In genomic region chr15:94576889-94577533, GRCh38 we compare ENCODE assay signal across 9 cellular contexts.
DNase-seq lines count a peak whose midpoint lies in the region; ATAC-seq, FAIRE-seq and TF ChIP-seq lines count a peak whose summit lies in the region.
"Had no signal": no experiment of that assay in that cellular context is flagged by ENCODE, and none has a peak within 500 bp of the region (broad histone marks: within the 10 kb centered on the region; RNA-seq: fewer than 3 reads in every experiment).

No MANE protein-coding gene starts in this region.

- CTCF ChIA-PET in PC-9 (lab: Charles Lee), result no interaction called here

- peak; percentile 55 for FAIRE-seq in bronchial epithelial cell (lab: Jason Lieb, UNC)

- TF ChIP-seq CTCF in PC-9 (conservative IDR thresholded peaks at IDR 0.05), result peak; percentile 60
- TF ChIP-seq CTCF in bronchial epithelial cell (IDR thresholded peaks at IDR 0.05; ENCODE audit: insufficient read depth, low read length, severe bottlenecking), result peak; percentile 86
- peak; percentile 18 to 42 (median 24) for TF ChIP-seq CTCF in nephron (IDR thresholded peaks at IDR 0.05; ENCODE audit: unreplicated experiment in 3 of 3)

- no peak overlapping the region for H2AFZ ChIP-seq in PC-9

- peaks cover 31% of the 10 kb centered on the region for H3K27me3 ChIP-seq in PC-9 (ENCODE audit: insufficient read depth, low read depth)
- H3K27me3 ChIP-seq in bronchial epithelial cell (ENCODE audit: control insufficient read depth, insufficient read depth, low read length), result no peaks in the 10 kb centered on the region

- no peak overlapping the region for H3K27ac ChIP-seq in PC-9

- no peaks in the 10 kb centered on the region for H3K9me3 Mint-ChIP-seq in nephron
- H3K9me3 Mint-ChIP-seq: T-cell had no signal

- no peaks in the 10 kb centered on the region for H3K36me3 Mint-ChIP-seq in nephron (ENCODE audit: low read depth)
- H3K36me3 Mint-ChIP-seq: T-cell had no signal

- DNase-seq in COLO829 (ENCODE audit: low spot score) (peak; percentile 32), PC-9 (peak in 1 of 2 experiments; percentile 8), bronchial epithelial cell (ENCODE audit: low read depth) (peak; percentile 42), cerebellar nuclear complex (lab: John Stamatoyannopoulos, UW) (no peak), NCI-H1092 (lab: John Stamatoyannopoulos, UW) (no peak)

- H3K9me3 ChIP-seq in PC-9 (ENCODE audit: insufficient read depth, low read depth), result no peaks in the 10 kb centered on the region

- no peak overlapping the region for H3K4me2 ChIP-seq in PC-9

- peaks cover 11% of the 10 kb centered on the region for H3K4me1 Mint-ChIP-seq in nephron

- no peaks in the 10 kb centered on the region for H3K4me1 ChIP-seq in PC-9 (replicated peaks; ENCODE audit: insufficient read depth)

- peaks cover 3% of the 10 kb centered on the region for H3K27me3 Mint-ChIP-seq in nephron (ENCODE audit: low read depth)

- H3K36me3 ChIP-seq in PC-9 (ENCODE audit: low read depth) (no peaks in the 10 kb centered on the region), bronchial epithelial cell (ENCODE audit: control insufficient read depth, insufficient read depth, low read length) (no peaks in the 10 kb centered on the region)

- no peaks in the 10 kb centered on the region for H3F3A ChIP-seq in PC-9 (ENCODE audit: insufficient read depth, low read depth)

- no TSS peak for BruUV-seq in PC-9 (replicated peaks; lab: Mats Ljungman, UMichigan)

- H3K4me3 ChIP-seq in PC-9 (no peak overlapping the region), bronchial epithelial cell (ENCODE audit: low read depth, low read length) (no peak overlapping the region)

- intact Hi-C loops in PC-9 (cut with micrococcal nuclease; ENCODE audit: unreplicated experiment), result no loop called here

- POLR2A ChIA-PET in PC-9 (lab: Charles Lee; ENCODE audit: unreplicated experiment), result no interaction called here

- no peak overlapping the region for H3K27ac Mint-ChIP-seq in nephron
- H3K27ac Mint-ChIP-seq: T-cell had no signal

- no peaks in the 10 kb centered on the region for H4K20me1 ChIP-seq in PC-9 (ENCODE audit: insufficient read depth)

- H3K9me2 ChIP-seq in PC-9 (ENCODE audit: insufficient read depth), result no peaks in the 10 kb centered on the region

- no peak overlapping the region for H3K4me3 Mint-ChIP-seq in nephron
- H3K4me3 Mint-ChIP-seq: T-cell had no signal

- peak; percentile 81 for ATAC-seq in GM18867 (IDR thresholded peaks at IDR 0.05; ENCODE audit: unreplicated experiment)
- ATAC-seq in HG03064 (IDR thresholded peaks at IDR 0.05; ENCODE audit: low read depth, unreplicated experiment), result peak; percentile 73
- ATAC-seq: T-cell had no signal

- no peaks in the 10 kb centered on the region for H3K79me2 ChIP-seq in PC-9 (ENCODE audit: low read depth)

Comparison
In these comparisons a context has a peak if more than half of its experiments do, and no peak if none do; other contexts are left out.
1. DNase-seq: peak in COLO829 (single experiment) and bronchial epithelial cell (single experiment); none in cerebellar nuclear complex (0 of 2) and NCI-H1092 (single experiment).
2. CTCF ChIP-seq: peak in every context shown above with its lines; median percentile 86 in bronchial epithelial cell; 60 in PC-9; 24 in nephron.